In the genomic region with DNA sequence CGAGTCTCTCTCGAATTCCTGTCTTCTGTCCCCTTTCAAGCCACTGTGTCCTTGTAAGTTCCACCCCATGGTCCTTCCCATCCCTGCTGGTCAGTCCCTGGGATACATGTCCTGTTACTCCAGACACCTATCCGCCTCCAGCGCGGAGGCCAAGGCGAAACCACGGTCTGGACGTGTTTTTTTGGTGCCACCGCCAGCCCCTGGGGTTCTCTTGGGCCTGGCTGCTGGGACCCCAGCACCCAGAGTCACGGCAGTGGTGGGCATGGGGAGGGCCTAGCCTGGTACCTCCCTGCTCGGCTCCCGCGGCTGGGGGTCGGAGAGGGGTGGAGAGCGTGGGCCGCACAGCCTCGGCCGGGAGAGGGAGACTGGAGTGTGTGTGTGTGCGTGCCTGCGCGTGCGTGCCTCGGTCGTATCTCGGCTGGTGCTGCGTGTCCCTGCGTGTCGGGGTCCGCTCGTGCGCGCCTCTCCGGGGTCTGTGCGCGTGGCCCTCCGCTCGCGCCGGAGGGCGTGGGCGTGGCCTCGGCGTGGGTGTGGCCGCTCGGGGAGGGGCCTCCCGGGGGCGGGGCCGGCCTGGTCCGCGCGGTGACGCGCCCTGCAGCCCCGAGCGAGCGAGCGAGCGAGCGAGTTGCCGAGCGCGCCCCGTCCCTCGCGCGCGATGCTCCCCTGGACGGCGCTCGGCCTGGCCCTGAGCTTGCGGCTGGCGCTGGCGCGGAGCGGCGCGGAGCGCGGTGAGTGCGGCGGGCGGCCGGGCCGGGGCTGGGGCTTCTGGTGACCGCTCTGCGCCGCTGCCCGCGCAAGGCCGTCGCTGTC, we compare ENCODE assay signal across 7 cellular contexts. TPM values are rescaled to one million over a fixed set of nuclear protein-coding genes. Genes with fewer than 3 reads are reported as not detected.
DNase-seq lines count a peak whose midpoint lies in the region; ATAC-seq and TF ChIP-seq lines count a peak whose summit lies in the region.

Gene VWA1 (plus strand): TSS at position 597 of the 810 bp plus-strand sequence. CDS start 59 bp downstream, at position 656.

- POLR2A ChIA-PET in naive thymus-derived CD8-positive, alpha-beta T cell (lab: Charles Lee): interaction anchor here (0.7 kb wide), 1 partner anchor 34 kb away, joined by 3 read pairs; no protein-coding TSS in a partner anchor

- peak within 1 kb of the TSS; percentile 16 for H3K4me3 ChIP-seq in fibroblast of mammary gland (ENCODE audit: control insufficient read depth, low read depth, low read length)

- H3K9me3 Mint-ChIP-seq in naive thymus-derived CD8-positive, alpha-beta T cell: no peaks in the 10 kb centered on the region
- H3K9me3 Mint-ChIP-seq in stimulated activated memory B cell treated with anti-CD40 and anti-IgM and Interleukin-4, amounts not matched to agents 10 μg/mL and 1 μg/mL and 100 μg/mL, for 72 hours: no peaks in the 10 kb centered on the region

- H3K4me1 Mint-ChIP-seq in naive thymus-derived CD8-positive, alpha-beta T cell: peaks cover 1 to 10% (median 9%) of the 10 kb centered on the region in 4 donors
- H3K4me1 Mint-ChIP-seq in stimulated activated memory B cell treated with anti-CD40 and anti-IgM and Interleukin-4, amounts not matched to agents 10 μg/mL and 1 μg/mL and 100 μg/mL, for 72 hours: peaks cover 20% of the 10 kb centered on the region

- TF ChIP-seq CTCF in fibroblast of mammary gland (conservative IDR thresholded peaks at IDR 0.05; ENCODE audit: control insufficient read depth, insufficient read depth, low read depth, low read length): no peak

- ATAC-seq in GM19397 (IDR thresholded peaks at IDR 0.05; ENCODE audit: unreplicated experiment): peak; percentile 39
- ATAC-seq in naive thymus-derived CD8-positive, alpha-beta T cell: peak; percentile 79 to 85
- ATAC-seq in stimulated activated memory B cell treated with anti-CD40 and anti-IgM and Interleukin-4, amounts not matched to agents 10 μg/mL and 1 μg/mL and 100 μg/mL, for 72 hours: peak; percentile 44

- H3K4me3 Mint-ChIP-seq in naive thymus-derived CD8-positive, alpha-beta T cell: peak within 1 kb of the TSS; percentile 48 to 76 (median 55)
- peak within 1 kb of the TSS; percentile 62 for H3K4me3 Mint-ChIP-seq in stimulated activated memory B cell treated with anti-CD40 and anti-IgM and Interleukin-4, amounts not matched to agents 10 μg/mL and 1 μg/mL and 100 μg/mL, for 72 hours

- H3K27me3 Mint-ChIP-seq in naive thymus-derived CD8-positive, alpha-beta T cell: peaks cover 0 to 30% (median 7%) of the 10 kb centered on the region in 5 donors
- peaks cover 76% of the 10 kb centered on the region for H3K27me3 Mint-ChIP-seq in stimulated activated memory B cell treated with anti-CD40 and anti-IgM and Interleukin-4, amounts not matched to agents 10 μg/mL and 1 μg/mL and 100 μg/mL, for 72 hours

- DNase-seq in NCI-H774 (lab: John Stamatoyannopoulos, UW) (peak; percentile 33), fibroblast of mammary gland (ENCODE audit: low read depth) (peak; percentile 45), SK-N-DZ (ENCODE audit: low spot score) (no peak)
- DNase-seq in activated effector memory CD4-positive, alpha-beta T cell treated with Interleukin-2 at 50 U/mL for 16 hours: peak; percentile 41
- DNase-seq in naive thymus-derived CD8-positive, alpha-beta T cell: peak; percentile 44 to 76 (median 62)

- no peak within 1 kb of the TSS for H3K27ac Mint-ChIP-seq in naive thymus-derived CD8-positive, alpha-beta T cell
- H3K27ac Mint-ChIP-seq in stimulated activated memory B cell treated with anti-CD40 and anti-IgM and Interleukin-4, amounts not matched to agents 10 μg/mL and 1 μg/mL and 100 μg/mL, for 72 hours: no peak within 1 kb of the TSS

- no peaks in the 10 kb centered on the region for H3K36me3 Mint-ChIP-seq in naive thymus-derived CD8-positive, alpha-beta T cell
- H3K36me3 Mint-ChIP-seq in stimulated activated memory B cell treated with anti-CD40 and anti-IgM and Interleukin-4, amounts not matched to agents 10 μg/mL and 1 μg/mL and 100 μg/mL, for 72 hours: no peaks in the 10 kb centered on the region

RNA-seq across cellular contexts. Expression of gene VWA1, which starts in this region (rescaled TPM):
- not detected for total RNA-seq in naive thymus-derived CD8-positive, alpha-beta T cell
- not detected for polyA plus RNA-seq in naive thymus-derived CD8-positive, alpha-beta T cell
- polyA plus RNA-seq in SK-N-DZ (2014; cell fraction: cytosol; rRNA removed): 0.06 and 1.5 TPM in 2 replicates
- polyA plus RNA-seq in SK-N-DZ (2014; cell fraction: nucleus; rRNA removed): 0.27 and 2.0 TPM in 2 replicates

Comparison
In these comparisons a context has a peak if more than half of its experiments do, and no peak if none do; other contexts are left out.
1. Peak in DNase-seq and ATAC-seq in naive thymus-derived CD8-positive, alpha-beta T cell; RNA of the gene not detected or under 1 TPM.